Comparison of ENCODE assay signal across 28 cellular contexts in the genomic region with DNA sequence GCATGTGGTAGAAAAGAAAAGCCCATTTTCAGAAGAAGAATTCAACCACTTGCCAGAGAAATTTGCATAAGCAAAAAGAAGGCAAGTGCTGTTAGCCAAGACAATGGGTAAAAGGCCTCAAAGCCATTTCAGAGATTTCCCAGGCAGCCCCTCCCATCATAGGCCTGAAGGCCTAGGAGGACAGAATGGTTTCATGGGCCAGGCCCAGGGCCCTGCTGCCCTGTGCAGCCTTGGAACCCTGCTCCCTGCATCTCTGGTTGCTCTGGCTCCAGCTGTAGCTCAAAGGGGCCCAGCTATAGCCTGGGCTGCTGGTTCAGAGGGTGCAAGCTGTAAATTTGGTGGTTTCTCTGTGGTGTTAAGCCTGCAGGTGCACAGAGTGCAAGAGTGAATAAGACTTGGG.
"Had no signal": no experiment of that assay in that cellular context is flagged by ENCODE, and none has a peak within 500 bp of the region (broad histone marks: within the 10 kb centered on the region; RNA-seq: fewer than 3 reads in every experiment).

No MANE protein-coding gene starts in this region.

- H3K27me3 Mint-ChIP-seq: progenitor cell of endocrine pancreas; stimulated activated naive B cell treated with anti-CD40 and anti-IgM and Interleukin-4, amounts not matched to agents 10 μg/mL and 1 μg/mL and 100 μg/mL, for 72 hours; stimulated activated naive CD8-positive, alpha-beta T cell treated with anti-CD3 and anti-CD28 coated beads, Interleukin-15, Interleukin-2, amounts not matched to agents 100 ng/mL and 50 ng/mL, for 24 hours had no signal

- H3K36me3 ChIP-seq: neural progenitor cell, ovary, right lobe of liver, sigmoid colon, stomach, thoracic aorta, thyroid gland, tibial nerve, upper lobe of left lung, vagina had no signal

- H2AFZ ChIP-seq: neural progenitor cell, parathyroid adenoma had no signal

- H3K27me3 ChIP-seq: neural progenitor cell, ovary, right lobe of liver, sigmoid colon, stomach, thyroid gland, tibial nerve, upper lobe of left lung, vagina had no signal

- H3K9me3 ChIP-seq: ovary, right lobe of liver, thyroid gland had no signal

- H3K4me3 ChIP-seq: neural progenitor cell, ovary, psoas muscle, right lobe of liver, sigmoid colon, stomach, thoracic aorta, thyroid gland, tibial nerve, upper lobe of left lung, vagina had no signal

- H3K79me2 ChIP-seq: parathyroid adenoma had no signal

- H3K4me1 ChIP-seq: neural progenitor cell, parathyroid adenoma, psoas muscle, right lobe of liver, sigmoid colon, stomach, thyroid gland, tibial nerve, upper lobe of left lung, vagina had no signal

- H3K27ac ChIP-seq: neural progenitor cell, ovary, parathyroid adenoma, psoas muscle, right lobe of liver, sigmoid colon, stomach, thoracic aorta, thyroid gland, tibial nerve, upper lobe of left lung, vagina had no signal

- FAIRE-seq: small intestine, urothelium cell line had no signal

- H3K27ac Mint-ChIP-seq: nephron; neural progenitor cell; progenitor cell of endocrine pancreas; stimulated activated effector memory CD8-positive, alpha-beta T cell treated with anti-CD3 and anti-CD28 coated beads, Interleukin-12 subunit alpha, Interleukin-12 subunit beta, amount 100 ng/mL, for 72 hours; stimulated activated naive B cell treated with anti-CD40 and anti-IgM and Interleukin-4, amounts not matched to agents 10 μg/mL and 1 μg/mL and 100 μg/mL, for 72 hours; stimulated activated naive CD8-positive, alpha-beta T cell treated with anti-CD3 and anti-CD28 coated beads, Interleukin-15, Interleukin-2, amounts not matched to agents 100 ng/mL and 50 ng/mL, for 24 hours had no signal

- H3K4me1 Mint-ChIP-seq: nephron; stimulated activated effector memory CD8-positive, alpha-beta T cell treated with anti-CD3 and anti-CD28 coated beads, Interleukin-12 subunit alpha, Interleukin-12 subunit beta, amount 100 ng/mL, for 72 hours; stimulated activated naive B cell treated with anti-CD40 and anti-IgM and Interleukin-4, amounts not matched to agents 10 μg/mL and 1 μg/mL and 100 μg/mL, for 72 hours had no signal

- H3K36me3 Mint-ChIP-seq: neural progenitor cell; stimulated activated effector memory CD8-positive, alpha-beta T cell treated with anti-CD3 and anti-CD28 coated beads, Interleukin-12 subunit alpha, Interleukin-12 subunit beta, amount 100 ng/mL, for 72 hours had no signal

- ATAC-seq: psoas muscle; right cardiac atrium; right lobe of liver; stimulated activated effector memory CD8-positive, alpha-beta T cell treated with anti-CD3 and anti-CD28 coated beads, Interleukin-12 subunit alpha, Interleukin-12 subunit beta, amount 100 ng/mL, for 72 hours; stimulated activated naive B cell treated with anti-CD40 and anti-IgM and Interleukin-4, amounts not matched to agents 10 μg/mL and 1 μg/mL and 100 μg/mL, for 72 hours had no signal

- H3K4me2 ChIP-seq: neural progenitor cell had no signal

- H3K9ac ChIP-seq: neural progenitor cell, parathyroid adenoma had no signal

- H3K4me3 Mint-ChIP-seq: nephron; neural progenitor cell; stimulated activated effector memory CD8-positive, alpha-beta T cell treated with anti-CD3 and anti-CD28 coated beads, Interleukin-12 subunit alpha, Interleukin-12 subunit beta, amount 100 ng/mL, for 72 hours; stimulated activated naive B cell treated with anti-CD40 and anti-IgM and Interleukin-4, amounts not matched to agents 10 μg/mL and 1 μg/mL and 100 μg/mL, for 72 hours; stimulated activated naive CD8-positive, alpha-beta T cell treated with anti-CD3 and anti-CD28 coated beads, Interleukin-15, Interleukin-2, amounts not matched to agents 100 ng/mL and 50 ng/mL, for 24 hours had no signal

- DNase-seq: occipital lobe; ovary; posterior cingulate gyrus; psoas muscle; right cardiac atrium; right lobe of liver; sigmoid colon; small intestine; stimulated activated CD4-positive, alpha-beta T cell treated with anti-CD3 and anti-CD28 coated beads, Interleukin-15, amount 100 ng/mL, for 24 hours; stimulated activated CD4-positive, alpha-beta T cell treated with anti-CD3 and anti-CD28 coated beads, Interleukin-2, amount 100 ng/mL, for 24 hours; stimulated activated CD4-positive, alpha-beta T cell treated with anti-CD3 and anti-CD28 coated beads, Interleukin-2, amount 100 ng/mL, for 48 hours; stimulated activated CD4-positive, alpha-beta T cell treated with anti-CD3 and anti-CD28 coated beads, Interleukin-4, amount 100 ng/mL, for 24 hours; stimulated activated naive B cell treated with anti-CD40 and anti-IgM and Interleukin-4, amounts not matched to agents 10 μg/mL and 1 μg/mL and 100 μg/mL, for 72 hours; stimulated activated naive CD4-positive, alpha-beta T cell treated with Interleukin-2 at 50 U/mL for 16 hours; stomach; thyroid gland; trophoblast cell had no signal
